ENCODE assay signal across 18 cellular contexts in the genomic region with DNA sequence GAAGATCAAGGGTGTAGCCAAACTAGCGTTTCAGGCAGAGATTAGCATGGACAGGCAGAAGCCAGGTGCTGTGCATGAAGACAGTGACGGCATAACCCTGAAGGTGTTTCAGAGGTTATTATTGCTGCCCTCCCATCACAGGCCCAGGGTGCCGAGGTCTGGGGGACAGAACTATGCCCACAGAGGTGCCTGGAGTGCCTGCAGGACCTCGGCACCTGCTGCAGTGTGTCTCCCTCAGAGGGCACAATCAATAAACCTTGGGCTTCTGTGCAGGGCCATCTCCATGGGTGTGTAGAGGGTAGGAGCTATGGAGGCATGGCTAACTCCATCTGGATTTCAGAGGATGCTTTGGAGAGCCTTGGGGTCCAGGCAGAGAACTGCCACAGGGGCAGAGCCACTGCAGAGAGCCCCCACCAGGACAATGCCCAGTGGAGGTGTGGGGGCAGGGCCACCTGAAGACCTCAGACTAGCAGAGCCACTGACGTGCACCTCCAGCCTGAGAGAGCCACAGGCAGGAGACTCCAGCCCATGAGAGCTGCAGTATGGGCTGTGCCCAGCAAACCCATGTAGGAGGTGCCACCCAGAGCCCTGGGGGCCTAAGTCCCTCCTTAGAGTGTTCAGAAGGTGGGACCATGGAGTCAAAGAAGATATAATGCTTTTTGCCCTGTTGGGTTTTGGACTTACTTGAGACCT. TPM values are rescaled to one million over a fixed set of nuclear protein-coding genes. Genes with fewer than 3 reads are reported as not detected.
A peak's percentile ranks its signal among the peaks of the same experiment; 100 is the strongest.
DNase-seq lines count a peak whose midpoint lies in the region; ATAC-seq, FAIRE-seq and TF ChIP-seq lines count a peak whose summit lies in the region.
"Had no signal": no experiment of that assay in that cellular context is flagged by ENCODE, and none has a peak within 500 bp of the region (broad histone marks: within the 10 kb centered on the region; RNA-seq: fewer than 3 reads in every experiment).

No MANE protein-coding gene starts in this region.

- H3K9me3 ChIP-seq in kidney (ENCODE audit: control insufficient read depth in 1 of 2, low read length in 2 of 2) = no peaks in the 10 kb centered on the region
- H3K9me3 ChIP-seq: A549, BE2C had no signal

- peaks cover 29% of the 10 kb centered on the region for H3K27me3 Mint-ChIP-seq in activated naive CD4-positive, alpha-beta T cell treated with anti-CD3 and anti-CD28 coated beads, Interleukin-2, amount 10 ng/mL, durations not matched to agents 7 days and 5 days
- H3K27me3 Mint-ChIP-seq: CD4-positive, alpha-beta memory T cell had no signal

- TF ChIP-seq CTCF in coronary artery (IDR thresholded peaks at IDR 0.05) (no peak), kidney (IDR thresholded peaks at IDR 0.05; ENCODE audit: borderline replicate concordance, extremely low read depth, insufficient read depth) (no peak)

- H3K36me3 ChIP-seq in kidney (ENCODE audit: control insufficient read depth in 1 of 2, insufficient read depth in 2 of 2, low read length in 2 of 2) = no peaks in the 10 kb centered on the region
- H3K36me3 ChIP-seq: BE2C had no signal

- CTCF ChIA-PET in activated naive CD4-positive, alpha-beta T cell treated with anti-CD3 and anti-CD28 coated beads, Interleukin-2, amount 10 ng/mL, durations not matched to agents 7 days and 5 days (lab: Charles Lee) = no interaction called here

- peak; percentile 7 for DNase-seq in activated naive CD4-positive, alpha-beta T cell treated with anti-CD3 and anti-CD28 coated beads, Interleukin-2, amount 10 ng/mL, durations not matched to agents 7 days and 5 days
- no peak for DNase-seq in activated naive CD4-positive, alpha-beta T cell treated with Interleukin-2 at 50 U/mL for 16 hours
- peak; percentile 43 for DNase-seq in coronary artery (ENCODE audit: low spot score)
- DNase-seq in kidney = peak; percentile 38
- DNase-seq in stimulated activated CD8-positive, alpha-beta memory T cell treated with anti-CD3 and anti-CD28 coated beads, Interleukin-4, amount 100 ng/mL, for 48 hours = peak; percentile 16
- DNase-seq in urothelium cell line (ENCODE audit: low spot score) = no peak
- DNase-seq: BE2C; CD4-positive, alpha-beta memory T cell; DMS79; GM23248 had no signal

- intact Hi-C loops in kidney (cut with DNase I) = no loop called here

- H3K4me3 Mint-ChIP-seq in activated naive CD4-positive, alpha-beta T cell treated with anti-CD3 and anti-CD28 coated beads, Interleukin-2, amount 10 ng/mL, durations not matched to agents 7 days and 5 days = no peak overlapping the region
- H3K4me3 Mint-ChIP-seq: CD4-positive, alpha-beta memory T cell had no signal

- peaks cover 1% of the 10 kb centered on the region for H3K36me3 Mint-ChIP-seq in activated naive CD4-positive, alpha-beta T cell treated with anti-CD3 and anti-CD28 coated beads, Interleukin-2, amount 10 ng/mL, durations not matched to agents 7 days and 5 days

- H3K9ac ChIP-seq in kidney (ENCODE audit: low read length in 2 of 2) = no peak overlapping the region
- H3K9ac ChIP-seq: GM23248 had no signal

- H3K4me1 ChIP-seq in kidney (ENCODE audit: control insufficient read depth in 1 of 2, insufficient read depth in 1 of 2, low read depth in 1 of 2, low read length in 2 of 2) = peaks cover 0 to 3% of the 10 kb centered on the region in 2 donors
- H3K4me1 ChIP-seq: BE2C had no signal

- ATAC-seq in GM21786 (IDR thresholded peaks at IDR 0.05; ENCODE audit: unreplicated experiment) = no peak
- ATAC-seq: A549, GM12878, HCT116 had no signal

- H3K27ac Mint-ChIP-seq in activated naive CD4-positive, alpha-beta T cell treated with anti-CD3 and anti-CD28 coated beads, Interleukin-2, amount 10 ng/mL, durations not matched to agents 7 days and 5 days = no peak overlapping the region

- H3K4me1 Mint-ChIP-seq in activated naive CD4-positive, alpha-beta T cell treated with anti-CD3 and anti-CD28 coated beads, Interleukin-2, amount 10 ng/mL, durations not matched to agents 7 days and 5 days = no peaks in the 10 kb centered on the region

- H3K4me3 ChIP-seq in coronary artery (no peak overlapping the region), kidney (ENCODE audit: low read length in 2 of 2) (no peak overlapping the region)
- H3K4me3 ChIP-seq: A549, GM12878, GM23248 had no signal

- FAIRE-seq in kidney (lab: Jason Lieb, UNC) = no peak
- no peak for FAIRE-seq in urothelium cell line (lab: Jason Lieb, UNC)
- FAIRE-seq: A549, GM12878, GM18507, H54, HTR-8/SVneo had no signal

- peaks cover 13% of the 10 kb centered on the region for H3K9me3 Mint-ChIP-seq in activated naive CD4-positive, alpha-beta T cell treated with anti-CD3 and anti-CD28 coated beads, Interleukin-2, amount 10 ng/mL, durations not matched to agents 7 days and 5 days

- H3K27ac ChIP-seq in coronary artery (no peak overlapping the region), kidney (ENCODE audit: low read depth in 2 of 2, low read length in 2 of 2) (no peak overlapping the region)
- H3K27ac ChIP-seq: A549, C4-2B, GM23248 had no signal

RNA-seq across cellular contexts. Expression of a gene that starts 5.7 kb away (rescaled TPM):
- total RNA-seq in kidney = 27.6 TPM
- 5.6 TPM for polyA plus RNA-seq in kidney (ENCODE audit: insufficient read depth, low read depth, low replicate concordance)
- total RNA-seq: GM23248 had no signal

Comparison
In these comparisons a context has a peak if more than half of its experiments do, and no peak if none do; other contexts are left out.
1. DNase-seq: peak in activated naive CD4-positive, alpha-beta T cell treated with anti-CD3 and anti-CD28 coated beads, Interleukin-2, amount 10 ng/mL, durations not matched to agents 7 days and 5 days (single experiment), coronary artery (single experiment), kidney (single experiment) and stimulated activated CD8-positive, alpha-beta memory T cell treated with anti-CD3 and anti-CD28 coated beads, Interleukin-4, amount 100 ng/mL, for 48 hours (single experiment); none in activated naive CD4-positive, alpha-beta T cell treated with Interleukin-2 at 50 U/mL for 16 hours (single experiment) and urothelium cell line (single experiment).